Comparison of ENCODE assay signal across 8 cellular contexts in the genomic region with DNA sequence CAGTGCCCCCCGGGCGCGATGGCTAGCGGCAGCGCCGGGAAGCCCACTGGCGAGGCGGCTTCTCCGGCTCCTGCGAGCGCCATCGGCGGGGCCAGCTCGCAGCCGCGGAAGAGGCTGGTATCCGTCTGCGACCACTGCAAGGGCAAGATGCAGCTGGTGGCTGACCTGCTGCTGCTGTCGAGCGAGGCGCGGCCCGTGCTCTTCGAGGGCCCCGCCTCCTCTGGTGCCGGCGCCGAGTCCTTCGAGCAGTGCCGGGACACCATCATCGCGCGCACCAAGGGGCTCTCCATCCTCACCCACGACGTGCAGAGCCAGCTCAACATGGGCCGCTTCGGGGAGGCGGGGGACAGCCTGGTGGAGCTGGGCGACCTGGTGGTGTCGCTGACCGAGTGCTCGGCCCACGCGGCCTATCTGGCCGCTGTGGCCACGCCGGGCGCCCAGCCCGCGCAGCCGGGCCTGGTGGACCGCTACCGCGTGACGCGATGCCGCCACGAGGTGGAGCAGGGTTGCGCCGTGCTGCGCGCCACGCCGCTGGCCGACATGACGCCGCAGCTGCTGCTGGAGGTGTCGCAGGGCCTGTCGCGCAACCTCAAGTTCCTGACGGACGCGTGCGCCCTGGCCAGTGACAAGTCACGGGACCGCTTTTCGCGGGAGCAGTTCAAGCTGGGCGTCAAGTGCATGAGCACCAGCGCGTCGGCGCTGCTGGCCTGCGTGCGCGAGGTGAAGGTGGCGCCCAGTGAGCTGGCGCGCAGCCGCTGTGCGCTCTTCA. TPM values are rescaled to one million over a fixed set of nuclear protein-coding genes. Genes with fewer than 3 reads are reported as not detected.
DNase-seq lines count a peak whose midpoint lies in the region; ATAC-seq and TF ChIP-seq lines count a peak whose summit lies in the region.

No MANE protein-coding gene starts in this region.

- H3K27ac Mint-ChIP-seq in immature natural killer cell, result peak overlapping the region in 2 of 6 donors; percentile 16 to 40

- H3K9me3 ChIP-seq in adipocyte (ENCODE audit: control insufficient read depth, low read length) (no peaks in the 10 kb centered on the region), stomach (no peaks in the 10 kb centered on the region)

- H3K4me3 Mint-ChIP-seq in immature natural killer cell, result peak overlapping the region; percentile 40 to 63 (median 61)

- WGBS in stomach, 5 donors, result 48 to 82% (median 58%) methylated on average over 39 to 91 of the region's 91 CpGs

- DNase-seq in activated CD4-positive, alpha-beta T cell treated with anti-CD3 and anti-CD28 coated beads for 48 hours, result peak; percentile 13
- DNase-seq in activated CD4-positive, alpha-beta T cell treated with anti-CD3 and anti-CD28 coated beads for 1 hour, result no peak
- DNase-seq in adipocyte (ENCODE audit: low read depth), result peak; percentile 48
- DNase-seq in immature natural killer cell, result no peak
- DNase-seq in stomach, result no peak
- no peak for DNase-seq in head of caudate nucleus
- DNase-seq in erythroblast (lab: John Stamatoyannopoulos, UW), result no peak

- H3K27me3 ChIP-seq in adipocyte (replicated peaks; ENCODE audit: control insufficient read depth, insufficient read depth, low read length), result no peaks in the 10 kb centered on the region
- no peaks in the 10 kb centered on the region for H3K27me3 ChIP-seq in stomach

- ATAC-seq in activated CD4-positive, CD25-positive, alpha-beta regulatory T cell treated with anti-CD3 and anti-CD28 coated beads, Interleukin-2, amount 50 U/mL, for 24 hours, result no peak

- TF ChIP-seq EP300 in stomach (IDR thresholded peaks at IDR 0.05), result no peak

- intact Hi-C loops in stomach (cut with DNase I; ENCODE audit: low total_unique reads), result no loop called here
- intact Hi-C loops in head of caudate nucleus (cut with DNase I), result loop anchor here (10.0 kb wide), 1 partner anchor 52 kb away; no protein-coding TSS in a partner anchor

- no peak for TF ChIP-seq CTCF in stomach (IDR thresholded peaks at IDR 0.05)

- H3K36me3 ChIP-seq in adipocyte (ENCODE audit: control insufficient read depth, insufficient read depth, low read length, severe bottlenecking), result peaks cover 5% of the 10 kb centered on the region
- H3K36me3 ChIP-seq in stomach, result peaks cover 6 to 17% (median 14%) of the 10 kb centered on the region in 4 donors

- no peaks in the 10 kb centered on the region for H3K9me3 Mint-ChIP-seq in immature natural killer cell

- peak overlapping the region; percentile 98 for H3K9ac ChIP-seq in adipocyte (ENCODE audit: low read length)

- peaks cover 7 to 10% (median 7%) of the 10 kb centered on the region in 3 donors for H3K27me3 Mint-ChIP-seq in immature natural killer cell (ENCODE audit: low read depth in 3 of 3)

- H3K36me3 Mint-ChIP-seq in immature natural killer cell, result peaks cover 0 to 5% (median 4%) of the 10 kb centered on the region in 3 donors

- TF ChIP-seq POLR2A in stomach (IDR thresholded peaks at IDR 0.05), result no peak
- no peak for TF ChIP-seq POLR2A in erythroblast (IDR thresholded peaks at IDR 0.05; ENCODE audit: low read length)

- H3K27ac ChIP-seq in stomach, result peak overlapping the region; percentile 98 to 100 (median 98)

- H3K4me1 ChIP-seq in adipocyte (ENCODE audit: control insufficient read depth, insufficient read depth, low read length), result peaks cover 46% of the 10 kb centered on the region
- peaks cover 21 to 69% (median 53%) of the 10 kb centered on the region in 4 donors for H3K4me1 ChIP-seq in stomach

- H3K4me3 ChIP-seq in adipocyte (ENCODE audit: low read length) (peak overlapping the region; percentile 86), stomach (peak overlapping the region; percentile 73 to 95 (median 89))

- H3K4me1 Mint-ChIP-seq in immature natural killer cell, result peaks cover 41 to 57% of the 10 kb centered on the region in 2 donors

RNA-seq across cellular contexts. Expression of a gene that starts 1.7 kb away (rescaled TPM):
- polyA plus RNA-seq in immature natural killer cell, result 1 to 10 TPM; 2.6 to 5.4 (median 3.4) TPM
- total RNA-seq in stomach, result 10 to 100 TPM in 4 of 5 donors, 1 to 10 TPM in 1; 1.8 to 88.3 (median 21.0) TPM
- 1 to 10 TPM; 5.7 to 8.4 (median 6.9) TPM for polyA plus RNA-seq in stomach

RNA-seq across cellular contexts. Expression of a gene that starts 12.8 kb away (rescaled TPM):
- 10 to 100 TPM; 22.3 to 39.6 (median 32.1) TPM for polyA plus RNA-seq in immature natural killer cell
- total RNA-seq in stomach, result 10 to 100 TPM; 11.2 to 34.8 (median 24.2) TPM
- 1 to 10 TPM; 5.5 to 10.0 (median 9.2) TPM for polyA plus RNA-seq in stomach

Comparison
In these comparisons a context has a peak if more than half of its experiments do, and no peak if none do; other contexts are left out.
1. DNase-seq: peak in activated CD4-positive, alpha-beta T cell treated with anti-CD3 and anti-CD28 coated beads for 48 hours (single experiment) and adipocyte (single experiment); none in activated CD4-positive, alpha-beta T cell treated with anti-CD3 and anti-CD28 coated beads for 1 hour (single experiment), immature natural killer cell (0 of 3), stomach (single experiment), head of caudate nucleus (0 of 42) and erythroblast (0 of 2).